In genomic region chr1:20319456-20319855, GRCh38 we compare ENCODE assay signal across 5 cellular contexts. TPM values are rescaled to one million over a fixed set of nuclear protein-coding genes. Genes with fewer than 3 reads are reported as not detected.
"Had no signal": no experiment of that assay in that cellular context is flagged by ENCODE, and none has a peak within 500 bp of the region (broad histone marks: within the 10 kb centered on the region; RNA-seq: fewer than 3 reads in every experiment).

No MANE protein-coding gene starts in this region.

- H2AFZ ChIP-seq: GM23338 had no signal

- ATAC-seq: GM23338, K562 had no signal

- H3K4me3 ChIP-seq: GM23338, K562 had no signal

- DNase-seq: H9, HCEC 1CT had no signal

- H3K4me2 ChIP-seq: GM23338 had no signal

RNA-seq across cellular contexts. Expression of gene VWA5B1, which starts 28.8 kb away (rescaled TPM):
- polyA plus RNA-seq: IMR-90, K562 had no signal
